1 cellular context compared by ENCODE assay signal in the genomic region with DNA sequence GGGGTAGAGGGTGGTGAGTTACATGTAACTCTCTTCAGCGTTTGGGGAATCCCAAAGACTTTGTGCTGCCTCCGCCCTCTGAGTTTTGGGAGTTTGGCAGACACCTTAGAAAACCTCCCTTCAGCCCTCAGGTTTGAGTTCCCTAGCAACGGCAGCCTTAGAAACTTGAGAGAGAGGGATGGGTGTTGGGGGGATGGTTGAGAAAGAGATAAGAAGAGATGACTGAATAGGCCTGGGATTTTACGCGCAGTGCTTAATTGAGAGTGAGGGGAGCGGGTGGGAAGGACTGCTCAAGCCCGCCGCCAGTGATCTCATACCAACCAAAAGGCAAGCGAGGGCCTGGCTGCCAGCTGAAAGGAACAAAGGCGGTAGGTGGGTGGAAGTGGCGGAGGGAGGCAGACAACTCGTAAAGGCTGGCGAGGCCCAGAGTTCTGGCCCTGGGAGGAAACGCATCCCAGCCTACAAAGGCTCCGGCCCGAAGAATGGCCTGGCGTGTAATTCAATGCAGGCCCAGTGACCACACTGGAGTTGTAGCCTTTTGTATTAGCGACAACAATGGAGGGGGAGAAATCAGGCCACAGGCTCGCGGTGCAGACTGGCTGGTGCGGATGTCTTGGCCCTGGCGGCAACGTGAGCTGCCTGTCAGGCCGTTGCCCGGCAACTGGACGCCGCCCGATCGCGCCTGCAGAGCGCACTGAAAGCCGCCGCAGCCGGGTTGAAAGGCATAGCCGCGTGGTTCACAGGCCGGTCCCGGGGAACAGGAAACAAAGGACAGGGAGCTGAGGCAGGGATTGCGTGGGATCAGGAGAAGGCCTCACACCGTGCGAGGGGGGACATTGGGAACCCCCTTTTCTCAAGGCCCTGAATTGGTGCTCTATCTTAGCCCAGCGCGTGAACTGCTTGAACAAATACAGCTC.
TF ChIP-seq lines count a peak whose summit lies in the region.

No MANE protein-coding gene starts in this region.

TF ChIP-seq in IMR-90, 13 proteins besides CTCF, POLR2A, EP300 and RAD21:
- TF ChIP-seq BHLHE40 (IDR thresholded peaks at IDR 0.05; ENCODE audit: low read depth, low read length) (no peak), RFX5 (IDR thresholded peaks at IDR 0.05; ENCODE audit: low read depth, low read length) (no peak), MXI1 (IDR thresholded peaks at IDR 0.05; ENCODE audit: borderline replicate concordance, low read depth, low read length) (peak; percentile 41; the same call in 1 of the 2 replicates), RCOR1 (IDR thresholded peaks at IDR 0.05; ENCODE audit: insufficient replicate concordance, low read length) (no peak)
